Comparison of ENCODE assay signal across 15 cellular contexts in the genomic region with DNA sequence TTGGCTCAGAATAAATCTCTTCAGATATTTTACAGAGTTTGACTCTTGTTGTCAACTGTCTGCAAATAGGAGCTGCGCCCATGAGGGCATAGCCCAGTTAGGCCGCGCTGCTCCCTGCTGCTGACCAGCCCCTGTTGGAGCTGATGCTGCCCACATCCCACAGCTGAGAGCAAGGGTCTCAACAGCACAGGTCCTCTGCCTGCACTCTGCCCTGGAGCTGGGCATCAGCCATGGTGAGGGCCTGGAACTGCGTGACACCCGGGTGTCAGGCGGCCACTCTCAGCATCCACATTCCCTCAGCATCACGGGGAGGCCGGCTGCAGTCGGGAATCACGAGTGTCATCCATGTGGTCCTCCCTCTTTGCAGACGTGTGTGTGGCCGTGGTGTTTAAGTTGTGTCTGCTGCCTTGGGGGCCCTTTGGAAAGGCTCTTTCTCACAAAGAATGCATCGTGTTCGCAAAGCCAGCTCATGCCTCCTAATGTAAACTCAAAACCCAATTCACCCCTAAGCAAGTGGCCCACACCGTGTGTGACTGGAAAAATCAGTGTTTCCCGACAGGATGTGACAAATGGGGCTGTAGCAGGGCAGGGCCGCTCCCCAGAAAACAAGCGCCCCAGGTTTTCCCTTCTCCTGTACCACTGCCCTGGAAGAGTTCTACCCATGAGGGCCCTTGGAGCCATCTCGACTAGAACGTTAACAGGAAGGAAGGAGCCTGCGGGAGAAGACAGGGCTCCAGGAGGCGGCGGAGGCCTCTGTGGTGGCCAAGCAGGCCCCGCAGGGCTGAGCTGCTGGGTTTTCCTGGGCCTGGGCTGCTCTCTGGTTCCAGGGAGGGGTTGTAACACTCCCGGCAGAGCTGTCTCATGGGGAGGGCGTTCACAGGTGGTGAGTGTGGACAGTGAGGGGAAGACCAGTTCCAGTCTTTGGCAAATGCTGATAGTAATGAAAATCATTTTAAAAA. TPM values are rescaled to one million over a fixed set of nuclear protein-coding genes. Genes with fewer than 3 reads are reported as not detected.
DNase-seq lines count a peak whose midpoint lies in the region; ATAC-seq and TF ChIP-seq lines count a peak whose summit lies in the region.
"Had no signal": no experiment of that assay in that cellular context is flagged by ENCODE, and none has a peak within 500 bp of the region (broad histone marks: within the 10 kb centered on the region; RNA-seq: fewer than 3 reads in every experiment).

No MANE protein-coding gene starts in this region.

- no peak for DNase-seq in GM23338 (ENCODE audit: low spot score)
- peak in 1 of 7 donors; percentile 12 for DNase-seq in adrenal gland
- DNase-seq in lower lobe of right lung = no peak
- no peak for DNase-seq in smooth muscle cell (lab: John Stamatoyannopoulos, UW; ENCODE audit: unreplicated experiment)
- no peak for DNase-seq in GM23248
- no peak for DNase-seq in foreskin melanocyte
- DNase-seq: activated CD8-positive, alpha-beta memory T cell treated with anti-CD3 and anti-CD28 coated beads for 24 hours; activated naive CD4-positive, alpha-beta T cell treated with anti-CD3 and anti-CD28 coated beads for 36 hours; effector CD4-positive, alpha-beta T cell; naive B cell; NCI-H2171 treated with DMSO at 0.1 percent for 48 hours had no signal

- peaks cover 7% of the 10 kb centered on the region; the same call in 2 of the 3 replicates for H3K9me3 Mint-ChIP-seq in GM23338
- H3K9me3 Mint-ChIP-seq: activated naive CD4-positive, alpha-beta T cell treated with anti-CD3 and anti-CD28 coated beads for 36 hours; naive B cell had no signal

- no peaks in the 10 kb centered on the region for H4K20me1 ChIP-seq in GM23338 (replicated peaks; ENCODE audit: insufficient read depth)
- H4K20me1 ChIP-seq in smooth muscle cell (ENCODE audit: low read depth) = no peaks in the 10 kb centered on the region
- H4K20me1 ChIP-seq in GM23248 (ENCODE audit: insufficient read depth) = no peaks in the 10 kb centered on the region

- peak; percentile 3 for ATAC-seq in GM23338
- ATAC-seq in lower lobe of right lung = no peak
- ATAC-seq in GM18873 (IDR thresholded peaks at IDR 0.05; ENCODE audit: low FRiP score, unreplicated experiment) = no peak
- ATAC-seq in HG03280 (IDR thresholded peaks at IDR 0.05; ENCODE audit: unreplicated experiment) = no peak
- ATAC-seq: SK-N-SH treated with all-trans-retinoic acid at 6 μM for 48 hours had no signal

- WGBS in adrenal gland, 4 donors = 86 to 92% (median 90%) methylated on average over 19 to 26 of the region's 26 CpGs
- WGBS in smooth muscle cell (ENCODE audit: low lambda C conversion rate) = 67% methylated on average over 26 of the region's 26 CpGs
- 95% methylated on average over 26 of the region's 26 CpGs for WGBS in GM23248 (ENCODE audit: low coverage in 1 of 2, low lambda C conversion rate in 2 of 2, missing lambda C conversion rate in 2 of 2), 2 experiments

- H3K9me2 ChIP-seq in GM23338 (ENCODE audit: insufficient read depth) (no peaks in the 10 kb centered on the region), GM23248 (ENCODE audit: insufficient read depth) (no peaks in the 10 kb centered on the region)

- H3K9me3 ChIP-seq in adrenal gland (replicated peaks in 1 of 3) (no peaks in the 10 kb centered on the region), lower lobe of right lung (no peaks in the 10 kb centered on the region), smooth muscle cell (replicated peaks; ENCODE audit: low read depth) (no peaks in the 10 kb centered on the region), GM23248 (ENCODE audit: low read depth) (no peaks in the 10 kb centered on the region)

- H3K4me1 Mint-ChIP-seq in GM23338 = peaks cover 80% of the 10 kb centered on the region

- H3K36me3 Mint-ChIP-seq in GM23338 (ENCODE audit: low read depth) = peaks cover 19% of the 10 kb centered on the region

- H3K4me1 ChIP-seq in GM23338 (ENCODE audit: insufficient read depth) = peaks cover 55% of the 10 kb centered on the region
- peaks cover 12 to 20% of the 10 kb centered on the region in 2 donors for H3K4me1 ChIP-seq in adrenal gland (replicated peaks in 1 of 2)
- peaks cover 47% of the 10 kb centered on the region for H3K4me1 ChIP-seq in lower lobe of right lung
- H3K4me1 ChIP-seq in smooth muscle cell (ENCODE audit: low read depth) = peaks cover 33% of the 10 kb centered on the region
- H3K4me1 ChIP-seq in GM23248 (ENCODE audit: insufficient read depth) = peaks cover 9% of the 10 kb centered on the region; the same call in 1 of the 2 replicates

- no peak overlapping the region for H3K4me3 Mint-ChIP-seq in GM23338
- H3K4me3 Mint-ChIP-seq: activated naive CD4-positive, alpha-beta T cell treated with anti-CD3 and anti-CD28 coated beads for 36 hours; naive B cell had no signal

- H3K4me3 ChIP-seq in GM23338 = no peak overlapping the region
- H3K4me3 ChIP-seq in adrenal gland = no peak overlapping the region
- no peak overlapping the region for H3K4me3 ChIP-seq in lower lobe of right lung
- H3K4me3 ChIP-seq in smooth muscle cell = no peak overlapping the region
- H3K4me3 ChIP-seq in GM23248 = no peak overlapping the region

- H2AFZ ChIP-seq in GM23338 (no peak overlapping the region), smooth muscle cell (ENCODE audit: low read depth) (no peak overlapping the region), GM23248 (no peak overlapping the region)

- TF ChIP-seq CTCF in GM23338 (conservative IDR thresholded peaks at IDR 0.05; ENCODE audit: low read depth in 2 of 2) (no peak), adrenal gland (IDR thresholded peaks at IDR 0.05) (no peak), lower lobe of right lung (IDR thresholded peaks at IDR 0.05) (no peak), smooth muscle cell (IDR thresholded peaks at IDR 0.05; ENCODE audit: borderline replicate concordance, insufficient read depth, poor library complexity, severe bottlenecking) (no peak)

- no peak overlapping the region for H3K9ac ChIP-seq in smooth muscle cell (ENCODE audit: low read depth)
- H3K9ac ChIP-seq in GM23248 = no peak overlapping the region

- H3K27me3 ChIP-seq in GM23338 (ENCODE audit: insufficient read depth) (no peaks in the 10 kb centered on the region), adrenal gland (no peaks in the 10 kb centered on the region), lower lobe of right lung (ENCODE audit: low read depth) (no peaks in the 10 kb centered on the region), smooth muscle cell (ENCODE audit: low read depth) (no peaks in the 10 kb centered on the region), GM23248 (replicated peaks; ENCODE audit: insufficient read depth) (no peaks in the 10 kb centered on the region)

- H3F3A ChIP-seq in GM23338 (replicated peaks; ENCODE audit: low read depth) (peaks cover 15% of the 10 kb centered on the region), smooth muscle cell (ENCODE audit: low read depth) (peaks cover 6% of the 10 kb centered on the region), GM23248 (ENCODE audit: insufficient read depth) (no peaks in the 10 kb centered on the region)

- H3K79me2 ChIP-seq in GM23338 (replicated peaks; ENCODE audit: insufficient read depth) = peaks cover 81% of the 10 kb centered on the region
- peaks cover 20% of the 10 kb centered on the region for H3K79me2 ChIP-seq in smooth muscle cell (ENCODE audit: low read depth)
- H3K79me2 ChIP-seq in GM23248 (ENCODE audit: insufficient read depth) = no peaks in the 10 kb centered on the region

- H3K27ac Mint-ChIP-seq in GM23338 = peak overlapping the region; percentile 59
- H3K27ac Mint-ChIP-seq: activated naive CD4-positive, alpha-beta T cell treated with anti-CD3 and anti-CD28 coated beads for 36 hours had no signal

- peak overlapping the region; percentile 27; the same call in 1 of the 2 replicates for H3K4me2 ChIP-seq in GM23338
- no peak overlapping the region for H3K4me2 ChIP-seq in smooth muscle cell
- H3K4me2 ChIP-seq in GM23248 (ENCODE audit: unreplicated experiment) = no peak overlapping the region

- H3K27ac ChIP-seq in GM23338 (ENCODE audit: low read depth) (peak overlapping the region; percentile 70; the same call in 1 of the 2 replicates), adrenal gland (peak overlapping the region in 3 of 5 donors; percentile 79 to 95 (median 89)), lower lobe of right lung (peak overlapping the region; percentile 76), smooth muscle cell (ENCODE audit: low read depth) (peak overlapping the region; percentile 49), GM23248 (no peak overlapping the region)

- no peak for TF ChIP-seq POLR2A in adrenal gland (IDR thresholded peaks at IDR 0.05)

- in situ Hi-C loops in GM23248 (cut with MboI) = no loop called here

- no peaks in the 10 kb centered on the region for H3K36me3 ChIP-seq in GM23338 (ENCODE audit: insufficient read depth)
- H3K36me3 ChIP-seq in adrenal gland (replicated peaks in 1 of 2) = no peaks in the 10 kb centered on the region
- no peaks in the 10 kb centered on the region for H3K36me3 ChIP-seq in lower lobe of right lung
- H3K36me3 ChIP-seq in smooth muscle cell (ENCODE audit: low read depth) = no peaks in the 10 kb centered on the region
- no peaks in the 10 kb centered on the region for H3K36me3 ChIP-seq in GM23248 (ENCODE audit: low read depth)

- peaks cover 12% of the 10 kb centered on the region for H3K27me3 Mint-ChIP-seq in GM23338 (ENCODE audit: insufficient read depth, low read depth, poor library complexity)
- H3K27me3 Mint-ChIP-seq: brain, naive B cell had no signal

- intact Hi-C loops in adrenal gland (cut with DNase I) = no loop called here
- intact Hi-C loops in lower lobe of right lung (cut with DNase I) = no loop called here

TF ChIP-seq in GM23338, 12 proteins besides CTCF, POLR2A, EP300 and RAD21 (continues in another document):
- no peak for TF ChIP-seq STAT1 (IDR thresholded peaks at IDR 0.05; ENCODE audit: unreplicated experiment)
- no peak for TF ChIP-seq EZH2 (IDR thresholded peaks at IDR 0.05; ENCODE audit: low read depth, unreplicated experiment)
- TF ChIP-seq ZNF331 (CRISPR knock-in tag; IDR thresholded peaks at IDR 0.05; ENCODE audit: low read depth) = no peak
- no peak for TF ChIP-seq ETS1 (IDR thresholded peaks at IDR 0.05)

RNA-seq across cellular contexts. Expression of gene ATP11A, which starts 20.3 kb away (rescaled TPM):
- total RNA-seq in GM23338 (2014; rRNA removed; shearing (Covaris generic)) = 35.1 and 52.6 TPM in 2 replicates
- 12.3 and 12.8 TPM in 2 replicates for polyA plus RNA-seq in GM23338 (2016; fragmentation: Nextera tagmentation; extraction: Ambion mirVana)
- total RNA-seq in adrenal gland = 10 to 100 TPM; 25.6 to 94.1 (median 44.8) TPM
- 10 to 100 TPM in 2 of 3 donors, 1 to 10 TPM in 1; 6.0 to 24.7 (median 11.4) TPM for polyA plus RNA-seq in adrenal gland
- total RNA-seq in lower lobe of right lung = 281 TPM
- 6.1 and 7.5 TPM in 2 replicates for total RNA-seq in smooth muscle cell
- 6.5 and 15.2 TPM in 2 replicates for polyA plus RNA-seq in smooth muscle cell
- 3.2 and 4.9 TPM in 2 replicates for total RNA-seq in GM23248 (2014; rRNA removed; shearing (Covaris generic))
- 4.4 and 5.0 TPM in 2 replicates for polyA plus RNA-seq in GM23248 (2016; fragmentation: Nextera tagmentation; extraction: Ambion mirVana)
